9 cellular contexts compared by ENCODE assay signal in genomic region chr17:28944862-28945741, GRCh38. TPM values are rescaled to one million over a fixed set of nuclear protein-coding genes. Genes with fewer than 3 reads are reported as not detected.
DNase-seq lines count a peak whose midpoint lies in the region; ATAC-seq and TF ChIP-seq lines count a peak whose summit lies in the region.
"Had no signal": no experiment of that assay in that cellular context is flagged by ENCODE, and none has a peak within 500 bp of the region (broad histone marks: within the 10 kb centered on the region; RNA-seq: fewer than 3 reads in every experiment).

No MANE protein-coding gene starts in this region.

- no peak for ATAC-seq in gastroesophageal sphincter
- ATAC-seq in aorta (ENCODE audit: low FRiP score) = no peak
- ATAC-seq in sciatic nerve = no peak
- no peak for ATAC-seq in GM19467 (IDR thresholded peaks at IDR 0.05; ENCODE audit: unreplicated experiment)

- H3K4me1 ChIP-seq in gastroesophageal sphincter (peaks cover 6 to 91% (median 51%) of the 10 kb centered on the region in 3 donors), tibial artery (peaks cover 0 to 72% (median 43%) of the 10 kb centered on the region in 4 donors), aorta (ENCODE audit: control insufficient read depth in 1 of 2, insufficient read depth in 2 of 2, low read length in 2 of 2) (peaks cover 2 to 4% of the 10 kb centered on the region in 2 donors)

- H3K27ac ChIP-seq in VCaP = peak overlapping the region; percentile 100
- peak overlapping the region in 3 of 4 donors; percentile 60 to 99 (median 95) for H3K27ac ChIP-seq in gastroesophageal sphincter
- peak overlapping the region; percentile 26 to 98 for H3K27ac ChIP-seq in tibial artery
- H3K27ac ChIP-seq in aorta (ENCODE audit: low read depth in 1 of 2, low read length in 2 of 2) = peak overlapping the region in 1 of 2 donors; percentile 27

- H3K27ac Mint-ChIP-seq in activated naive CD8-positive, alpha-beta T cell = peak overlapping the region; percentile 88
- H3K27ac Mint-ChIP-seq in activated naive CD8-positive, alpha-beta T cell treated with anti-CD3 and anti-CD28 coated beads for 36 hours = no peak overlapping the region

- H3K4me3 ChIP-seq in gastroesophageal sphincter = no peak overlapping the region
- no peak overlapping the region for H3K4me3 ChIP-seq in tibial artery
- no peak overlapping the region for H3K4me3 ChIP-seq in aorta (ENCODE audit: low read length in 2 of 2)

- TF ChIP-seq EP300 in gastroesophageal sphincter (IDR thresholded peaks at IDR 0.05) = no peak

- H3K27me3 ChIP-seq in gastroesophageal sphincter (no peaks in the 10 kb centered on the region), tibial artery (no peaks in the 10 kb centered on the region), aorta (ENCODE audit: control insufficient read depth in 1 of 2, insufficient read depth in 2 of 2, low read length in 1 of 2) (no peaks in the 10 kb centered on the region)

- TF ChIP-seq CTCF in VCaP (conservative IDR thresholded peaks at IDR 0.05) = no peak
- TF ChIP-seq CTCF in gastroesophageal sphincter (IDR thresholded peaks at IDR 0.05) = no peak
- no peak for TF ChIP-seq CTCF in tibial artery (IDR thresholded peaks at IDR 0.05)

- no peaks in the 10 kb centered on the region for H3K36me3 ChIP-seq in gastroesophageal sphincter
- H3K36me3 ChIP-seq in tibial artery = no peaks in the 10 kb centered on the region
- H3K36me3 ChIP-seq in aorta (ENCODE audit: control insufficient read depth in 1 of 2, insufficient read depth in 2 of 2, low read length in 1 of 2) = no peaks in the 10 kb centered on the region

- TF ChIP-seq POLR2A in gastroesophageal sphincter (IDR thresholded peaks at IDR 0.05) = no peak

- WGBS in gastroesophageal sphincter (ENCODE audit: low coverage in 1 of 2), 2 donors = 22 to 26% methylated on average over 7 to 8 of the region's 8 CpGs
- WGBS in aorta, 2 donors = 6 to 12% methylated on average over 8 of the region's 8 CpGs

- no peak for DNase-seq in activated naive CD8-positive, alpha-beta T cell treated with anti-CD3 and anti-CD28 coated beads for 36 hours
- DNase-seq in tibial artery = peak in 1 of 2 donors; percentile 13
- no peak for DNase-seq in aorta
- no peak for DNase-seq in sciatic nerve (ENCODE audit: low spot score)
- DNase-seq: NCI-H2081 treated with DMSO at 0.1 percent for 48 hours had no signal

- no peaks in the 10 kb centered on the region for H3K9me3 Mint-ChIP-seq in activated naive CD8-positive, alpha-beta T cell (ENCODE audit: low read depth)
- H3K9me3 Mint-ChIP-seq in activated naive CD8-positive, alpha-beta T cell treated with anti-CD3 and anti-CD28 coated beads for 36 hours = no peaks in the 10 kb centered on the region

- H3K27me3 Mint-ChIP-seq in activated naive CD8-positive, alpha-beta T cell = no peaks in the 10 kb centered on the region
- no peaks in the 10 kb centered on the region for H3K27me3 Mint-ChIP-seq in activated naive CD8-positive, alpha-beta T cell treated with anti-CD3 and anti-CD28 coated beads for 36 hours

- peaks cover 16% of the 10 kb centered on the region for H3K36me3 Mint-ChIP-seq in activated naive CD8-positive, alpha-beta T cell
- peaks cover 61% of the 10 kb centered on the region for H3K36me3 Mint-ChIP-seq in activated naive CD8-positive, alpha-beta T cell treated with anti-CD3 and anti-CD28 coated beads for 36 hours

- H3K9me3 ChIP-seq in gastroesophageal sphincter (no peaks in the 10 kb centered on the region), tibial artery (no peaks in the 10 kb centered on the region), aorta (ENCODE audit: control insufficient read depth, low read length) (no peaks in the 10 kb centered on the region)

- intact Hi-C loops in tibial artery (cut with DNase I; ENCODE audit: low total_unique reads) = no loop called here
- intact Hi-C loops in aorta (cut with DNase I) = loop anchor here (5.0 kb wide), 3 partner anchors 33 to 133 kb away; partner anchors contain the start of gene DHRS13 (in 1 of the 2)
- intact Hi-C loops in sciatic nerve (cut with DNase I) = no loop called here

- peak overlapping the region; percentile 33 for H3K4me3 Mint-ChIP-seq in activated naive CD8-positive, alpha-beta T cell
- no peak overlapping the region for H3K4me3 Mint-ChIP-seq in activated naive CD8-positive, alpha-beta T cell treated with anti-CD3 and anti-CD28 coated beads for 36 hours

- peaks cover 80% of the 10 kb centered on the region for H3K4me1 Mint-ChIP-seq in activated naive CD8-positive, alpha-beta T cell (ENCODE audit: low read depth)
- peaks cover 75% of the 10 kb centered on the region for H3K4me1 Mint-ChIP-seq in activated naive CD8-positive, alpha-beta T cell treated with anti-CD3 and anti-CD28 coated beads for 36 hours

RNA-seq across cellular contexts. Expression of gene PHF12, which starts 6.2 kb away (rescaled TPM):
- total RNA-seq in activated naive CD8-positive, alpha-beta T cell treated with anti-CD3 and anti-CD28 coated beads for 36 hours = 10 to 100 TPM; 41.4 to 45.7 TPM
- 10 to 100 TPM; 20.2 to 46.9 (median 37.8) TPM for total RNA-seq in gastroesophageal sphincter
- total RNA-seq in aorta = 10 to 100 TPM; 30.5 to 47.0 TPM
- 10 to 100 TPM; 10.1 to 29.4 TPM for polyA plus RNA-seq in aorta
- total RNA-seq in sciatic nerve = 42.8 TPM

RNA-seq across cellular contexts. Expression of gene DHRS13, which starts 42.2 kb away (rescaled TPM):
- 10 to 100 TPM; 31.8 to 34.1 TPM for total RNA-seq in activated naive CD8-positive, alpha-beta T cell treated with anti-CD3 and anti-CD28 coated beads for 36 hours
- 1 to 10 TPM; 3.9 to 6.5 (median 5.2) TPM for total RNA-seq in gastroesophageal sphincter
- 1 to 10 TPM; 4.3 to 6.1 TPM for total RNA-seq in aorta
- 1 to 10 TPM in 1 of 2 donors, under 1 TPM in 1; 0.75 to 2.7 TPM for polyA plus RNA-seq in aorta
- 9.6 TPM for total RNA-seq in sciatic nerve

RNA-seq across cellular contexts. Expression of gene FLOT2, which starts 47.6 kb away (rescaled TPM):
- 10 to 100 TPM; 56.2 to 65.2 TPM for total RNA-seq in activated naive CD8-positive, alpha-beta T cell treated with anti-CD3 and anti-CD28 coated beads for 36 hours
- 100 to 1,000 TPM in 2 of 4 donors, 10 to 100 TPM in 2; 71.6 to 107 (median 91.2) TPM for total RNA-seq in gastroesophageal sphincter
- 100 to 1,000 TPM in 1 of 2 donors, 10 to 100 TPM in 1; 99.1 to 108 TPM for total RNA-seq in aorta
- polyA plus RNA-seq in aorta = 10 to 100 TPM; 51.8 to 58.3 TPM
- 111 TPM for total RNA-seq in sciatic nerve

Comparison
In these comparisons a context has a peak if more than half of its experiments do, and no peak if none do; other contexts are left out.
1. intact Hi-C loops: an anchor here in aorta (5.0 kb wide); none called in tibial artery and sciatic nerve.